In the genomic region with DNA sequence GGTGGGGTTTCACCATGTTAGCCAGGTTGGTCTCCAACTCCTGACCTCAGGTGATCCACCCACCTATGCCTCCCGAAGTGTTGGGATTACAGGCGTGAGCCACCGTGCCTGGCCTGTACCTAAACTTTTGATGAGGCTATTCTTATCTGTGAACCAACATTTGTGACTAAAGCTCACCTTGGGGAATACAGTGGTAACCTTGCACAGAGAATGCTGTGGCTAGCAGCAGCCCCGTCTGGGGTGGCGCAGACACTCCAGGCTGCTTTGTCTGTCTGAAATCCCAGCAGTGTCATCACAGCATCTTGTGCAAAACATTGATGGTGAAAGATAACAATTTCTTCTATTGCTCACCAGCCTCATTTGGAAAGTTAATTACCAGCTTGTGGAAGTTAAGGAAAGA, we compare ENCODE assay signal across 10 cellular contexts. TPM values are rescaled to one million over a fixed set of nuclear protein-coding genes. Genes with fewer than 3 reads are reported as not detected.
DNase-seq lines count a peak whose midpoint lies in the region; ATAC-seq and TF ChIP-seq lines count a peak whose summit lies in the region.
"Had no signal": no experiment of that assay in that cellular context is flagged by ENCODE, and none has a peak within 500 bp of the region (broad histone marks: within the 10 kb centered on the region; RNA-seq: fewer than 3 reads in every experiment).

No MANE protein-coding gene starts in this region.

- H3K27ac ChIP-seq in H9 (ENCODE audit: insufficient read length, low read depth, low read length): no peak overlapping the region

- H3K4me1 Mint-ChIP-seq in H9: peaks cover 10 to 18% of the 10 kb centered on the region in 2 experiments
- H3K4me1 Mint-ChIP-seq in activated CD4-positive, alpha-beta T cell treated with anti-CD3 and anti-CD28 coated beads, Interleukin-2, amount 10 ng/mL, durations not matched to agents 24 days and 14 days: peaks cover 41% of the 10 kb centered on the region

- H3K4me2 ChIP-seq in H9 (ENCODE audit: insufficient read depth, insufficient read length, low read length): no peak overlapping the region

- H3K14ac ChIP-seq in H9 (ENCODE audit: insufficient read depth, low read length): no peak overlapping the region

- no peak overlapping the region for H3K23ac ChIP-seq in H9 (ENCODE audit: insufficient read length, low read depth, low read length)

- no peak overlapping the region for H3T11ph ChIP-seq in H9 (ENCODE audit: low read length)

- ATAC-seq in HG03039 (IDR thresholded peaks at IDR 0.05; ENCODE audit: unreplicated experiment): no peak
- no peak for ATAC-seq in GM18498 (IDR thresholded peaks at IDR 0.05; ENCODE audit: unreplicated experiment)

- no peaks in the 10 kb centered on the region for H3K79me2 ChIP-seq in H9 (ENCODE audit: insufficient read depth, low read length)

- H3K4me3 Mint-ChIP-seq in H9: no peak overlapping the region
- peak overlapping the region; percentile 53 for H3K4me3 Mint-ChIP-seq in activated CD4-positive, alpha-beta T cell treated with anti-CD3 and anti-CD28 coated beads, Interleukin-2, amount 10 ng/mL, durations not matched to agents 24 days and 14 days
- H3K4me3 Mint-ChIP-seq: memory B cell had no signal

- H3K4ac ChIP-seq in H9 (ENCODE audit: low read depth, low read length): no peak overlapping the region

- H2BK5ac ChIP-seq in H9 (ENCODE audit: insufficient read length, low read length): no peak overlapping the region

- H3K27ac Mint-ChIP-seq in H9: peak overlapping the region in 2 of 3 experiments; percentile 5 to 8; a peak in 2 of 7 replicates
- peak overlapping the region; percentile 81 for H3K27ac Mint-ChIP-seq in activated CD4-positive, alpha-beta T cell treated with anti-CD3 and anti-CD28 coated beads, Interleukin-2, amount 10 ng/mL, durations not matched to agents 24 days and 14 days
- H3K27ac Mint-ChIP-seq: memory B cell had no signal

- no peak overlapping the region for H2BK12ac ChIP-seq in H9 (ENCODE audit: insufficient read length, low read depth, low read length)

- no CpG with 5 or more reads among the region's 5 CpGs for WGBS in H9 (ENCODE audit: extremely low coverage, insufficient read length, low lambda C conversion rate)

- H4K20me1 ChIP-seq in H9 (ENCODE audit: control insufficient read depth, insufficient read depth, insufficient read length): no peaks in the 10 kb centered on the region

- H4K5ac ChIP-seq in H9 (ENCODE audit: insufficient read length, low read depth, low read length): no peak overlapping the region

- no peak overlapping the region for H4K8ac ChIP-seq in H9 (replicated peaks; ENCODE audit: insufficient read length, low read depth, low read length)

- no peak overlapping the region for H3K9ac ChIP-seq in H9 (ENCODE audit: extremely low read depth, insufficient read length, low read length)

- no peaks in the 10 kb centered on the region for H3K9me3 Mint-ChIP-seq in H9
- peaks cover 2% of the 10 kb centered on the region for H3K9me3 Mint-ChIP-seq in activated CD4-positive, alpha-beta T cell treated with anti-CD3 and anti-CD28 coated beads, Interleukin-2, amount 10 ng/mL, durations not matched to agents 24 days and 14 days
- H3K9me3 Mint-ChIP-seq: memory B cell had no signal

- H3K4me1 ChIP-seq in H9 (ENCODE audit: insufficient read depth, low read length): no peaks in the 10 kb centered on the region
- H3K4me1 ChIP-seq: BE2C had no signal

- no peak overlapping the region for H2AFZ ChIP-seq in H9 (ENCODE audit: low read length)

- no peak overlapping the region for H2AK5ac ChIP-seq in H9 (ENCODE audit: insufficient read length, low read length)

- no peak overlapping the region for H2BK120ac ChIP-seq in H9 (ENCODE audit: low read depth, low read length, poor library complexity, severe bottlenecking)

- H2BK20ac ChIP-seq in H9 (ENCODE audit: low read depth, low read length, poor library complexity, severe bottlenecking): no peak overlapping the region

- no peak for TF ChIP-seq CTCF in H9 (conservative IDR thresholded peaks at IDR 0.05)

- intact Hi-C loops in activated CD4-positive, alpha-beta T cell treated with anti-CD3 and anti-CD28 coated beads, Interleukin-2, amount 10 ng/mL, durations not matched to agents 24 days and 14 days (cut with micrococcal nuclease): loop anchor here (2.0 to 5.0 kb wide), 3 partner anchors 60 to 170 kb away; partner anchors contain the start of gene CMTM8

- H4K91ac ChIP-seq in H9 (ENCODE audit: insufficient read length, low read depth, low read length): no peak overlapping the region

- H3K27me3 Mint-ChIP-seq in H9 (ENCODE audit: low read depth): no peaks in the 10 kb centered on the region; the same call in 1 of the 2 replicates
- no peaks in the 10 kb centered on the region for H3K27me3 Mint-ChIP-seq in activated CD4-positive, alpha-beta T cell treated with anti-CD3 and anti-CD28 coated beads, Interleukin-2, amount 10 ng/mL, durations not matched to agents 24 days and 14 days

- H2BK15ac ChIP-seq in H9 (ENCODE audit: low read depth, low read length): 0 out of 2 replicates have a peak overlapping the region, but pooled peaks have one; percentile 3

- H3K36me3 Mint-ChIP-seq in H9 (ENCODE audit: insufficient read depth in 1 of 3, low read depth in 3 of 3): no peaks in the 10 kb centered on the region
- H3K36me3 Mint-ChIP-seq in activated CD4-positive, alpha-beta T cell treated with anti-CD3 and anti-CD28 coated beads, Interleukin-2, amount 10 ng/mL, durations not matched to agents 24 days and 14 days (ENCODE audit: low read depth): no peaks in the 10 kb centered on the region
- H3K36me3 Mint-ChIP-seq: memory B cell had no signal

- no peaks in the 10 kb centered on the region for H3K79me1 ChIP-seq in H9 (ENCODE audit: insufficient read depth, low read depth, low read length, poor library complexity, severe bottlenecking)

- H3K23me2 ChIP-seq in H9 (ENCODE audit: insufficient read length, low read depth, low read length, poor library complexity, severe bottlenecking): no peaks in the 10 kb centered on the region

- no peak overlapping the region for H3K56ac ChIP-seq in H9 (ENCODE audit: insufficient read length, low read depth, low read length)

- no peak overlapping the region for H3K18ac ChIP-seq in H9 (ENCODE audit: insufficient read length, low read depth, low read length)

- H3K9me3 ChIP-seq in H9 (ENCODE audit: control insufficient read depth, low read depth, low read length): no peaks in the 10 kb centered on the region
- H3K9me3 ChIP-seq: BE2C had no signal

- DNase-seq in H9: no peak
- DNase-seq in activated CD4-positive, alpha-beta T cell treated with anti-CD3 and anti-CD28 coated beads, Interleukin-2, amount 10 ng/mL, durations not matched to agents 24 days and 14 days: peak; percentile 81
- peak; percentile 57 for DNase-seq in activated naive CD4-positive, alpha-beta T cell treated with Interleukin-2 at 50 U/mL for 16 hours
- DNase-seq in stimulated activated CD4-positive, alpha-beta T cell treated with anti-CD3 and anti-CD28 coated beads, Interleukin-15, amount 100 ng/mL, for 48 hours (ENCODE audit: low read depth in 2 of 2): peak; percentile 26 to 38
- DNase-seq in dermis blood vessel endothelial cell: no peak
- DNase-seq in NCI-H2227 (lab: John Stamatoyannopoulos, UW; ENCODE audit: unreplicated experiment): no peak

- H3K27me3 ChIP-seq in H9 (ENCODE audit: insufficient read depth, low read length): no peaks in the 10 kb centered on the region
- H3K27me3 ChIP-seq: BE2C had no signal

RNA-seq across cellular contexts. Expression of gene CMTM8, which starts 58.9 kb away (rescaled TPM):
- total RNA-seq in H9 (2021) (4.0 TPM in 2 replicates), dermis blood vessel endothelial cell (4.3 and 5.0 TPM in 2 replicates)
- total RNA-seq in activated CD4-positive, alpha-beta T cell treated with anti-CD3 and anti-CD28 coated beads, Interleukin-2, amount 10 ng/mL, durations not matched to agents 24 days and 14 days: 4.8 and 5.5 TPM in 2 replicates

Comparison
In these comparisons a context has a peak if more than half of its experiments do, and no peak if none do; other contexts are left out.
1. DNase-seq: peak in activated CD4-positive, alpha-beta T cell treated with anti-CD3 and anti-CD28 coated beads, Interleukin-2, amount 10 ng/mL, durations not matched to agents 24 days and 14 days (single experiment), activated naive CD4-positive, alpha-beta T cell treated with Interleukin-2 at 50 U/mL for 16 hours (single experiment) and stimulated activated CD4-positive, alpha-beta T cell treated with anti-CD3 and anti-CD28 coated beads, Interleukin-15, amount 100 ng/mL, for 48 hours (2 of 2); none in H9 (single experiment), dermis blood vessel endothelial cell (single experiment) and NCI-H2227 (single experiment).